20 cellular contexts compared by ENCODE assay signal in the genomic region with DNA sequence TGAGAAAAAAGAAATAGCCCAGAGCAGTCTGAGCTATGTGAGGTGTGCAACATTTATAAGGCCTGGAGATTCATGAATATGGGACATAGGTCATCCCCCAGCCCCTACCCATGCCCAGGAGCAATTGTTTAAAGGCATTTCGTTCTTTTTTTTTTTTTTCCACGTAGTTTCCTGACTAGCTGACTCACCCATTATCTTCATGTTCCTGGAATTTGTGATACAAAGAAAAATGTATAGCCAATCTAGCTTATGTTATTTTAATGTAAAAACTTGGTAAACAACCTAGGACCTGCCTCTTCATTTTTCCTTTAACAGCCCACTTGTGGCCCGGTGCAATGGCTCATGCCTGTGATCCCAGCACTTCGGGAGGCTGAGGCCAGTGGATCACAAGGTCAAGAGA.
DNase-seq lines count a peak whose midpoint lies in the region; ATAC-seq and TF ChIP-seq lines count a peak whose summit lies in the region.
"Had no signal": no experiment of that assay in that cellular context is flagged by ENCODE, and none has a peak within 500 bp of the region (broad histone marks: within the 10 kb centered on the region; RNA-seq: fewer than 3 reads in every experiment).

No MANE protein-coding gene starts in this region.

- no peak overlapping the region for H3K27ac ChIP-seq in MM.1S (ENCODE audit: low read length)
- H3K27ac ChIP-seq: gastroesophageal sphincter, HL-60, right lobe of liver had no signal

- H3K27me3 Mint-ChIP-seq in WTC11 (ENCODE audit: low read depth) = no peaks in the 10 kb centered on the region
- H3K27me3 Mint-ChIP-seq in activated T-helper 1 cell treated with anti-CD3 and anti-CD28 coated beads, Interleukin-12 subunit alpha, Interleukin-12 subunit beta, Interleukin-2, Interleukin-4 antibody, amounts not matched to agents 30 ng/mL and 10 ng/mL and 1 ng/mL, durations not matched to agents 14 hours and 24 hours and 36 hours (ENCODE audit: insufficient read depth) = no peaks in the 10 kb centered on the region
- H3K27me3 Mint-ChIP-seq: activated naive CD4-positive, alpha-beta T cell treated with anti-CD3 and anti-CD28 coated beads, Interleukin-2, amount 50 U/mL, for 24 hours had no signal

- H2AFZ ChIP-seq in MM.1S (ENCODE audit: low read length) = no peak overlapping the region

- no peak overlapping the region for H3K4me2 ChIP-seq in MM.1S (ENCODE audit: low read depth, low read length)

- H3K27me3 ChIP-seq in MM.1S (replicated peaks; ENCODE audit: insufficient read depth, low read length) = no peaks in the 10 kb centered on the region
- H3K27me3 ChIP-seq: gastroesophageal sphincter, right lobe of liver had no signal

- H3K27ac Mint-ChIP-seq in WTC11 = peak overlapping the region; percentile 32
- no peak overlapping the region for H3K27ac Mint-ChIP-seq in activated T-helper 1 cell treated with anti-CD3 and anti-CD28 coated beads, Interleukin-12 subunit alpha, Interleukin-12 subunit beta, Interleukin-2, Interleukin-4 antibody, amounts not matched to agents 30 ng/mL and 10 ng/mL and 1 ng/mL, durations not matched to agents 14 hours and 24 hours and 36 hours
- H3K27ac Mint-ChIP-seq: activated naive CD4-positive, alpha-beta T cell treated with anti-CD3 and anti-CD28 coated beads, Interleukin-2, amount 50 U/mL, for 24 hours had no signal

- CTCF ChIA-PET in WTC11 (lab: Charles Lee) = interaction anchor here (1.4 kb wide), 1 partner anchor 16 kb away, joined by 10 read pairs; no protein-coding TSS in a partner anchor

- no peak overlapping the region for H3K9ac ChIP-seq in MM.1S (ENCODE audit: low read length)

- DNase-seq in Daoy (ENCODE audit: low read depth) (peak; percentile 35), HCEC 1CT (peak; percentile 39), WTC11 (ENCODE audit: low spot score) (no peak), fibroblast of mammary gland (ENCODE audit: low read depth) (peak; percentile 21), MM.1S (no peak), putamen (ENCODE audit: low spot score) (no peak), occipital lobe (lab: John Stamatoyannopoulos, UW) (no peak)
- no peak for DNase-seq in activated T-helper 1 cell treated with anti-CD3 and anti-CD28 coated beads, Interleukin-12 subunit alpha, Interleukin-12 subunit beta, Interleukin-2, Interleukin-4 antibody, amounts not matched to agents 30 ng/mL and 10 ng/mL and 1 ng/mL, durations not matched to agents 14 hours and 24 hours and 36 hours (ENCODE audit: low spot score)
- DNase-seq: activated CD8-positive, alpha-beta memory T cell treated with anti-CD3 and anti-CD28 coated beads, Interleukin-2, amount 50 U/mL, for 4 hours; central memory CD4-positive, alpha-beta T cell; COR-L47; GF-D8; NCI-H187; NCI-H510A treated with DMSO at 0.1 percent for 48 hours; right lobe of liver; stimulated activated CD4-positive, alpha-beta T cell treated with anti-CD3 and anti-CD28 coated beads, Interleukin-2, amount 100 ng/mL, for 24 hours; substantia nigra had no signal

- no peak overlapping the region for H3K4me3 Mint-ChIP-seq in WTC11
- H3K4me3 Mint-ChIP-seq in activated T-helper 1 cell treated with anti-CD3 and anti-CD28 coated beads, Interleukin-12 subunit alpha, Interleukin-12 subunit beta, Interleukin-2, Interleukin-4 antibody, amounts not matched to agents 30 ng/mL and 10 ng/mL and 1 ng/mL, durations not matched to agents 14 hours and 24 hours and 36 hours = no peak overlapping the region
- H3K4me3 Mint-ChIP-seq: activated naive CD4-positive, alpha-beta T cell treated with anti-CD3 and anti-CD28 coated beads, Interleukin-2, amount 50 U/mL, for 24 hours had no signal

- TF ChIP-seq CTCF in WTC11 (IDR thresholded peaks at IDR 0.05) (no peak), fibroblast of mammary gland (conservative IDR thresholded peaks at IDR 0.05; ENCODE audit: control insufficient read depth, insufficient read depth, low read depth, low read length) (no peak), MM.1S (IDR thresholded peaks at IDR 0.05; ENCODE audit: low read length) (no peak)

- H3K79me2 ChIP-seq in MM.1S (ENCODE audit: low read length) = no peaks in the 10 kb centered on the region

- no peaks in the 10 kb centered on the region for H4K20me1 ChIP-seq in MM.1S (ENCODE audit: insufficient read depth, low read length)

- peaks cover 52% of the 10 kb centered on the region for H3K4me1 ChIP-seq in MM.1S (ENCODE audit: low read length)
- H3K4me1 ChIP-seq: gastroesophageal sphincter, right lobe of liver had no signal

- ATAC-seq in WTC11 = no peak
- ATAC-seq: gastroesophageal sphincter had no signal

- H3K36me3 ChIP-seq in MM.1S (replicated peaks; ENCODE audit: insufficient read depth, low read length) = no peaks in the 10 kb centered on the region

- no peaks in the 10 kb centered on the region; the same call in 1 of the 2 replicates for H3K36me3 Mint-ChIP-seq in WTC11
- H3K36me3 Mint-ChIP-seq in activated T-helper 1 cell treated with anti-CD3 and anti-CD28 coated beads, Interleukin-12 subunit alpha, Interleukin-12 subunit beta, Interleukin-2, Interleukin-4 antibody, amounts not matched to agents 30 ng/mL and 10 ng/mL and 1 ng/mL, durations not matched to agents 14 hours and 24 hours and 36 hours (ENCODE audit: low read depth) = peaks cover 50% of the 10 kb centered on the region

- no peak overlapping the region for H3K4me3 ChIP-seq in fibroblast of mammary gland (ENCODE audit: control insufficient read depth, low read depth, low read length)
- H3K4me3 ChIP-seq in MM.1S (ENCODE audit: low read length) = no peak overlapping the region
- H3K4me3 ChIP-seq: gastroesophageal sphincter, right lobe of liver had no signal

- POLR2A ChIA-PET in WTC11 (lab: Charles Lee) = no interaction called here

- H3F3A ChIP-seq in MM.1S (ENCODE audit: insufficient read depth, low read length) = peaks cover 25% of the 10 kb centered on the region

- intact Hi-C loops in activated T-helper 1 cell treated with anti-CD3 and anti-CD28 coated beads, Interleukin-12 subunit alpha, Interleukin-12 subunit beta, Interleukin-2, Interleukin-4 antibody, amounts not matched to agents 30 ng/mL and 10 ng/mL and 1 ng/mL, durations not matched to agents 14 hours and 24 hours and 36 hours (cut with micrococcal nuclease) = no loop called here

- peaks cover 14% of the 10 kb centered on the region for H3K9me3 Mint-ChIP-seq in WTC11
- H3K9me3 Mint-ChIP-seq in activated T-helper 1 cell treated with anti-CD3 and anti-CD28 coated beads, Interleukin-12 subunit alpha, Interleukin-12 subunit beta, Interleukin-2, Interleukin-4 antibody, amounts not matched to agents 30 ng/mL and 10 ng/mL and 1 ng/mL, durations not matched to agents 14 hours and 24 hours and 36 hours = peaks cover 29% of the 10 kb centered on the region

- H3K4me1 Mint-ChIP-seq in WTC11 = peaks cover 19% of the 10 kb centered on the region
- peaks cover 59% of the 10 kb centered on the region for H3K4me1 Mint-ChIP-seq in activated T-helper 1 cell treated with anti-CD3 and anti-CD28 coated beads, Interleukin-12 subunit alpha, Interleukin-12 subunit beta, Interleukin-2, Interleukin-4 antibody, amounts not matched to agents 30 ng/mL and 10 ng/mL and 1 ng/mL, durations not matched to agents 14 hours and 24 hours and 36 hours (ENCODE audit: low read depth)

- no peaks in the 10 kb centered on the region for H3K9me3 ChIP-seq in MM.1S (replicated peaks; ENCODE audit: insufficient read depth, low read length)
- H3K9me3 ChIP-seq: right lobe of liver had no signal

- H3K9me2 ChIP-seq in MM.1S (replicated peaks; ENCODE audit: insufficient read depth, low read length) = no peaks in the 10 kb centered on the region

TF ChIP-seq in WTC11, 78 proteins besides CTCF, POLR2A, EP300 and RAD21:
- no peak for TF ChIP-seq TP53 (CRISPR knock-in tag; IDR thresholded peaks at IDR 0.05)
- no peak for TF ChIP-seq IRF2 (CRISPR knock-in tag; IDR thresholded peaks at IDR 0.05; ENCODE audit: borderline replicate concordance, low read depth)
- no peak for TF ChIP-seq TCF7 (CRISPR knock-in tag; IDR thresholded peaks at IDR 0.05; ENCODE audit: low read depth)
- no peak for TF ChIP-seq ATF3 (CRISPR knock-in tag; conservative IDR thresholded peaks at IDR 0.05)
- no peak for TF ChIP-seq E2F1 (CRISPR knock-in tag; IDR thresholded peaks at IDR 0.05)
- TF ChIP-seq, protein P1, sequence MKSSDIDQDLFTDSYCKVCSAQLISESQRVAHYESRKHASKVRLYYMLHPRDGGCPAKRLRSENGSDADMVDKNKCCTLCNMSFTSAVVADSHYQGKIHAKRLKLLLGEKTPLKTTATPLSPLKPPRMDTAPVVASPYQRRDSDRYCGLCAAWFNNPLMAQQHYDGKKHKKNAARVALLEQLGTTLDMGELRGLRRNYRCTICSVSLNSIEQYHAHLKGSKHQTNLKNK (CRISPR knock-in tag; IDR thresholded peaks at IDR 0.05) = no peak
- TF ChIP-seq MXD4 (CRISPR knock-in tag; IDR thresholded peaks at IDR 0.05; ENCODE audit: borderline replicate concordance) = no peak

Comparison
In these comparisons a context has a peak if more than half of its experiments do, and no peak if none do; other contexts are left out.
1. DNase-seq: peak in Daoy (single experiment), HCEC 1CT (single experiment) and fibroblast of mammary gland (single experiment); none in WTC11 (single experiment), MM.1S (single experiment), activated T-helper 1 cell treated with anti-CD3 and anti-CD28 coated beads, Interleukin-12 subunit alpha, Interleukin-12 subunit beta, Interleukin-2, Interleukin-4 antibody, amounts not matched to agents 30 ng/mL and 10 ng/mL and 1 ng/mL, durations not matched to agents 14 hours and 24 hours and 36 hours (single experiment), putamen (single experiment) and occipital lobe (single experiment).